Comparison of ENCODE assay signal across 8 cellular contexts in genomic region chr19:8444677-8445487, GRCh38. TPM values are rescaled to one million over a fixed set of nuclear protein-coding genes. Genes with fewer than 3 reads are reported as not detected.
DNase-seq lines count a peak whose midpoint lies in the region; ATAC-seq, FAIRE-seq and TF ChIP-seq lines count a peak whose summit lies in the region.

TSS of gene HNRNPM (plus strand) at chr19:8444975. CDS start at chr19:8444999, 24 bp downstream.

- H3K4me1 Mint-ChIP-seq in natural killer cell treated with Interleukin-12 subunit alpha and Interleukin-12 subunit beta and Interleukin-15 and Interleukin-18, amount 100 ng/mL, for 72 hours (ENCODE audit: low read depth in 2 of 2): peaks cover 33 to 40% of the 10 kb centered on the region in 2 donors

- H2AFZ ChIP-seq in Loucy (ENCODE audit: low read length): peak within 1 kb of the TSS; percentile 98

- H3K9me3 ChIP-seq in Loucy (ENCODE audit: insufficient read depth, low read depth, low read length): no peaks in the 10 kb centered on the region

- peak; percentile 89 for FAIRE-seq in H54 (lab: Jason Lieb, UNC)

- peaks cover 46% of the 10 kb centered on the region for H4K20me1 ChIP-seq in Loucy (ENCODE audit: insufficient read depth, low read length, poor library complexity, severe bottlenecking)

- no peaks in the 10 kb centered on the region for H3K9me3 Mint-ChIP-seq in natural killer cell treated with Interleukin-12 subunit alpha and Interleukin-12 subunit beta and Interleukin-15 and Interleukin-18, amount 100 ng/mL, for 72 hours

- H3K27me3 ChIP-seq in Loucy (ENCODE audit: insufficient read depth, low read length, poor library complexity, severe bottlenecking): peaks cover 10% of the 10 kb centered on the region

- H3K4me1 ChIP-seq in Loucy (ENCODE audit: insufficient read depth, low read length, poor library complexity, severe bottlenecking): peaks cover 26% of the 10 kb centered on the region

- TF ChIP-seq CTCF in Loucy (conservative IDR thresholded peaks at IDR 0.05; ENCODE audit: low read length): no peak
- TF ChIP-seq CTCF in fibroblast of pulmonary artery (IDR thresholded peaks at IDR 0.05; ENCODE audit: low read length, missing control alignments): no peak

- H3K27me3 Mint-ChIP-seq in natural killer cell treated with Interleukin-12 subunit alpha and Interleukin-12 subunit beta and Interleukin-15 and Interleukin-18, amount 100 ng/mL, for 72 hours: no peaks in the 10 kb centered on the region

- peaks cover 18% of the 10 kb centered on the region for H3K36me3 Mint-ChIP-seq in natural killer cell treated with Interleukin-12 subunit alpha and Interleukin-12 subunit beta and Interleukin-15 and Interleukin-18, amount 100 ng/mL, for 72 hours

- DNase-seq in EL (peak; percentile 97), H54 (ENCODE audit: insufficient read length, low spot score) (peak; percentile 95), fibroblast of pulmonary artery (ENCODE audit: low read depth) (peak; percentile 98)
- DNase-seq in activated effector memory CD4-positive, alpha-beta T cell treated with Interleukin-2 at 50 U/mL for 16 hours: peak; percentile 100
- DNase-seq in natural killer cell treated with Interleukin-12 subunit alpha and Interleukin-12 subunit beta and Interleukin-15 and Interleukin-18, amount 100 ng/mL, for 72 hours (ENCODE audit: low spot score): peak; percentile 100
- DNase-seq in stimulated activated naive CD8-positive, alpha-beta T cell treated with anti-CD3 and anti-CD28 coated beads, Interleukin-15, Interleukin-2, amounts not matched to agents 100 U/mL and 50 U/mL, for 24 hours: peak; percentile 100

- peak within 1 kb of the TSS; percentile 91 for H3K4me3 Mint-ChIP-seq in natural killer cell treated with Interleukin-12 subunit alpha and Interleukin-12 subunit beta and Interleukin-15 and Interleukin-18, amount 100 ng/mL, for 72 hours

- H3K4me3 ChIP-seq in Loucy (ENCODE audit: low read length, poor library complexity, severe bottlenecking) (peak within 1 kb of the TSS; percentile 95), fibroblast of pulmonary artery (replicated peaks; ENCODE audit: low read depth, low read length) (peak within 1 kb of the TSS; percentile 87)

- no peaks in the 10 kb centered on the region for H3F3A ChIP-seq in Loucy (ENCODE audit: low read depth)

- ATAC-seq in natural killer cell treated with Interleukin-12 subunit alpha and Interleukin-12 subunit beta and Interleukin-15 and Interleukin-18, amount 100 ng/mL, for 72 hours: peak; percentile 97 to 98
- ATAC-seq in stimulated activated naive CD8-positive, alpha-beta T cell treated with anti-CD3 and anti-CD28 coated beads, Interleukin-15, Interleukin-2, amounts not matched to agents 100 U/mL and 50 U/mL, for 24 hours: peak; percentile 94

- H3K9me2 ChIP-seq in Loucy (replicated peaks; ENCODE audit: low read depth, low read length): no peaks in the 10 kb centered on the region

- H3K27ac Mint-ChIP-seq in natural killer cell treated with Interleukin-12 subunit alpha and Interleukin-12 subunit beta and Interleukin-15 and Interleukin-18, amount 100 ng/mL, for 72 hours: peak within 1 kb of the TSS; percentile 87 to 98

- TF ChIP-seq POLR2A in H54 (IDR thresholded peaks at IDR 0.05; ENCODE audit: low read depth, low read length) (peak; percentile 78), Raji (IDR thresholded peaks at IDR 0.05; ENCODE audit: insufficient read depth, low read depth, low read length) (peak; percentile 94)

- H3K79me2 ChIP-seq in Loucy (ENCODE audit: insufficient read depth, low read length): peaks cover 51% of the 10 kb centered on the region

- H3K9ac ChIP-seq in Loucy (ENCODE audit: low read depth, low read length, poor library complexity, severe bottlenecking): peak within 1 kb of the TSS; percentile 99

- H3K36me3 ChIP-seq in Loucy (ENCODE audit: insufficient read depth, low read length): peaks cover 12% of the 10 kb centered on the region; the same call in 1 of the 2 replicates

- peak within 1 kb of the TSS; percentile 99 for H3K4me2 ChIP-seq in Loucy (ENCODE audit: low read depth, low read length, poor library complexity, severe bottlenecking)

RNA-seq across cellular contexts. Expression of gene HNRNPM, which starts in this region (rescaled TPM):
- total RNA-seq in natural killer cell treated with Interleukin-12 subunit alpha and Interleukin-12 subunit beta and Interleukin-15 and Interleukin-18, amount 100 ng/mL, for 72 hours: 100 to 1,000 TPM; 259 to 373 TPM

Comparison
In these comparisons a context has a peak if more than half of its experiments do, and no peak if none do; other contexts are left out.
1. Peak in every context shown above with its lines: DNase-seq, ATAC-seq and H3K4me3 ChIP-seq.